ENCODE assay signal across 22 cellular contexts in the genomic region with DNA sequence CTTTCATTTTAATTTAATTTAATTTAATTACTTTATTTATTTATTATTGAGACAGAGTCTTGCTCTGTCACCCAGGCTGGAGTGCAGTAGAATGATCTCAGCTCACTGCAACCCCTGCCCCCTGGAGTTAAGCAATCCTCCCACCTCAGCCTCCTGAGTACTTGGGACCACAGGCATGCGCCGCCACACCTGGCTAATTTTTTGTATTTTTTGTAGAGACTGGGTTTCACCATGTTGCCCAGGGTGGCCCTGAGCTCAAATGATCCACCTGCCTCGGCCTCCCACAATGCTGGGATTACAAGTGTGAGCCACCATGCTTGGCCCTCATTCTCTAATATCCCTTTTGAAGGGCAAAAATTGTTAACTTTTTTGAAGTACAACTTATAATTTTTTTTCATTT.
"Had no signal": no experiment of that assay in that cellular context is flagged by ENCODE, and none has a peak within 500 bp of the region (broad histone marks: within the 10 kb centered on the region; RNA-seq: fewer than 3 reads in every experiment).

No MANE protein-coding gene starts in this region.

- ATAC-seq: activated CD4-positive, alpha-beta T cell treated with anti-CD3 and anti-CD28 coated beads for 36 hours; activated CD8-positive, alpha-beta T cell treated with anti-CD3 and anti-CD28 coated beads, Interleukin-2, amount 10 ng/mL, durations not matched to agents 7 days and 5 days; activated naive CD4-positive, alpha-beta T cell treated with anti-CD3 and anti-CD28 coated beads, Interleukin-2, amount 50 U/mL, for 72 hours; activated T-cell treated with anti-CD3 and anti-CD28 coated beads, Interleukin-2, amount 50 U/mL, for 4 hours; activated T-helper 17 cell treated with anti-CD3 and anti-CD28 coated beads, Interleukin-2, amount 50 U/mL, for 72 hours; gastroesophageal sphincter; T-helper 17 cell had no signal

- DNase-seq: activated CD4-positive, alpha-beta memory T cell treated with anti-CD3 and anti-CD28 coated beads for 36 hours; activated CD4-positive, alpha-beta T cell treated with anti-CD3 and anti-CD28 coated beads for 36 hours; activated CD4-positive, alpha-beta T cell treated with anti-CD3 and anti-CD28 coated beads, Interleukin-2, amount 10 ng/mL, durations not matched to agents 24 days and 14 days; activated CD4-positive, CD25-positive, alpha-beta regulatory T cell; activated CD4-positive, CD25-positive, alpha-beta regulatory T cell treated with anti-CD3 and anti-CD28 coated beads, Interleukin-2, amount 50 U/mL, for 72 hours; activated CD8-positive, alpha-beta T cell treated with anti-CD3 and anti-CD28 coated beads, Interleukin-2, amount 10 ng/mL, durations not matched to agents 7 days and 5 days; activated gamma-delta T cell; activated naive CD4-positive, alpha-beta T cell; activated naive CD4-positive, alpha-beta T cell treated with anti-CD3 and anti-CD28 coated beads, Interleukin-2, amount 10 ng/mL, durations not matched to agents 7 days and 5 days; activated naive CD8-positive, alpha-beta T cell treated with anti-CD3 and anti-CD28 coated beads, Interleukin-2, amount 10 ng/mL, durations not matched to agents 7 days and 5 days; activated T-cell treated with anti-CD3 and anti-CD28 coated beads, Interleukin-2, amount 50 U/mL, for 4 hours; caudate nucleus; colonic mucosa; effector CD8-positive, alpha-beta T cell; esophagus squamous epithelium; foreskin melanocyte; T-helper 1 cell; T-helper 17 cell; T1000 had no signal
